ENCODE assay signal across 8 cellular contexts in the genomic region with DNA sequence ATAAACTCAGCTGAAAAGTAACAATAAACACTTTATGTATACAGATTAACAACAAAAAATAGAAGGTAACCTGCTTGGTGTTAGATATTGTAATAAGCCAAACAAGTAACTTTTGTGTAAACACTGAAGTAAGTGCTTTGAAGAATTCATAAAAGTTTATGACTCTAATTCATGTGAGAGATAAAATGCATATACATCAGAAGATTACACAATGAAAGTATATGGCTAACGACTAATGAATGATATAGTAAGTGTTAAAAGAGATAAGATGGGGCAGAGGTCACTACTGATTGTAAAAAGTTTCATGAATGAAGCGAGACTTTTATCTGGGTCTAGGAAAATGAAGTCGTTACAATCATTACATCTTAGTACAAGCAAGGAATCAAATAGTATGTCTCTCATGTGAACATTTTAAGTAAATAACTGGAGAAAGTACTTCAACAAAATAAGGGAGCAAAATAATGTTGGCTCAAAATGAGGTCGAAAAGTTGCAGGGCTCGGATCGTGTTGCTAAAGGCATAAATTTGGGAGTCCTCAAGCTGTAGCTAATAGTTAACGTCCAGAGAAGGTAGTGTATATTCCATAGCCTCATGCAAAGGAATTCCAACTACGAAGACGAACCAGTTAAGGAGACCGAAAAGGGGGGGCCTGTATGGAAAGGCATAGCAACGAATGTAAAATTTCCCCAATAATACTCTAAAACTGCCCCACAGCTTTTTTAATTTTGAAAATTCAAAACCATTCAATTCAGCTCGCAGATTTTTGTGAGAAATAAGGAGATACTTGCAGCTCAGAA. TPM values are rescaled to one million over a fixed set of nuclear protein-coding genes. Genes with fewer than 3 reads are reported as not detected.
A peak's percentile ranks its signal among the peaks of the same experiment; 100 is the strongest.
DNase-seq lines count a peak whose midpoint lies in the region; ATAC-seq and TF ChIP-seq lines count a peak whose summit lies in the region.

No MANE protein-coding gene starts in this region.

- no peak for DNase-seq in activated T-cell treated with anti-CD3 and anti-CD28 coated beads, Interleukin-2, amount 50 U/mL, for 4 hours
- no peak for DNase-seq in activated T-cell treated with anti-CD3 and anti-CD28 coated beads for 4 hours
- DNase-seq in activated naive CD4-positive, alpha-beta T cell treated with anti-CD3 and anti-CD28 coated beads, Interleukin-2, amount 50 U/mL, for 72 hours (ENCODE audit: low spot score in 2 of 2) = no peak
- DNase-seq in immature natural killer cell = no peak
- DNase-seq in stomach = no peak
- DNase-seq in amniotic stem cell (lab: John Stamatoyannopoulos, UW) = no peak
- no peak for DNase-seq in SHP77 (lab: John Stamatoyannopoulos, UW)
- no peak for DNase-seq in NCI-H1105 (lab: John Stamatoyannopoulos, UW)

- peaks cover 3 to 18% (median 13%) of the 10 kb centered on the region in 4 donors for H3K36me3 ChIP-seq in stomach

- H3K9me3 Mint-ChIP-seq in activated T-cell treated with anti-CD3 and anti-CD28 coated beads, Interleukin-2, amount 50 U/mL, for 4 hours = no peaks in the 10 kb centered on the region
- no peaks in the 10 kb centered on the region for H3K9me3 Mint-ChIP-seq in activated naive CD4-positive, alpha-beta T cell treated with anti-CD3 and anti-CD28 coated beads, Interleukin-2, amount 50 U/mL, for 72 hours
- no peaks in the 10 kb centered on the region for H3K9me3 Mint-ChIP-seq in immature natural killer cell

- peak overlapping the region; percentile 91 for H3K4me3 Mint-ChIP-seq in activated T-cell treated with anti-CD3 and anti-CD28 coated beads, Interleukin-2, amount 50 U/mL, for 4 hours
- peak overlapping the region; percentile 90 to 99 (median 95) for H3K4me3 Mint-ChIP-seq in immature natural killer cell

- H3K36me3 Mint-ChIP-seq in activated T-cell treated with anti-CD3 and anti-CD28 coated beads, Interleukin-2, amount 50 U/mL, for 4 hours (ENCODE audit: insufficient read depth) = peaks cover 8% of the 10 kb centered on the region
- H3K36me3 Mint-ChIP-seq in activated naive CD4-positive, alpha-beta T cell treated with anti-CD3 and anti-CD28 coated beads, Interleukin-2, amount 50 U/mL, for 72 hours = peaks cover 28 to 39% of the 10 kb centered on the region in 2 donors
- H3K36me3 Mint-ChIP-seq in immature natural killer cell = peaks cover 0 to 10% (median 5%) of the 10 kb centered on the region in 3 donors

- H3K4me1 ChIP-seq in stomach = peaks cover 9 to 42% (median 18%) of the 10 kb centered on the region in 4 donors

- H3K27me3 Mint-ChIP-seq in activated T-cell treated with anti-CD3 and anti-CD28 coated beads, Interleukin-2, amount 50 U/mL, for 4 hours (ENCODE audit: low read depth) = no peaks in the 10 kb centered on the region
- H3K27me3 Mint-ChIP-seq in immature natural killer cell (ENCODE audit: low read depth in 3 of 3) = peaks cover 0 to 9% (median 3%) of the 10 kb centered on the region in 3 donors

- 6 to 15% (median 9%) methylated on average over 12 of the region's 12 CpGs for whole genome bisulfite sequencing in stomach, 5 donors

- intact Hi-C loops in stomach (cut with DNase I; ENCODE audit: low total_unique reads) = no loop called here

- H3K4me3 ChIP-seq in stomach = peak overlapping the region; percentile 68 to 93 (median 88)

- peak overlapping the region in 4 of 5 donors; percentile 89 to 99 (median 98) for H3K27ac ChIP-seq in stomach

- TF ChIP-seq POLR2A in stomach (IDR thresholded peaks at IDR 0.05) = no peak

- peak overlapping the region; percentile 93 to 99 for H3K27ac Mint-ChIP-seq in activated naive CD4-positive, alpha-beta T cell treated with anti-CD3 and anti-CD28 coated beads, Interleukin-2, amount 50 U/mL, for 72 hours
- H3K27ac Mint-ChIP-seq in immature natural killer cell = peak overlapping the region; percentile 90 to 97 (median 94)

- TF ChIP-seq EP300 in stomach (IDR thresholded peaks at IDR 0.05) = no peak

- TF ChIP-seq CTCF in stomach (IDR thresholded peaks at IDR 0.05) = no peak

- no peaks in the 10 kb centered on the region for H3K27me3 ChIP-seq in stomach

- peaks cover 20% of the 10 kb centered on the region for H3K4me1 Mint-ChIP-seq in activated T-cell treated with anti-CD3 and anti-CD28 coated beads, Interleukin-2, amount 50 U/mL, for 4 hours (ENCODE audit: low read depth)
- H3K4me1 Mint-ChIP-seq in immature natural killer cell = peaks cover 19 to 23% of the 10 kb centered on the region in 2 donors

- no peak for ATAC-seq in activated T-cell treated with anti-CD3 and anti-CD28 coated beads, Interleukin-2, amount 50 U/mL, for 4 hours
- ATAC-seq in activated naive CD4-positive, alpha-beta T cell treated with anti-CD3 and anti-CD28 coated beads, Interleukin-2, amount 50 U/mL, for 72 hours = no peak

- H3K9me3 ChIP-seq in stomach = no peaks in the 10 kb centered on the region

RNA-seq across cellular contexts. Expression of gene DUT, which starts 1.0 kb away (rescaled TPM):
- 100 to 1,000 TPM; 194 to 248 (median 214) TPM for total RNA-seq in activated T-cell treated with anti-CD3 and anti-CD28 coated beads, Interleukin-2, amount 50 U/mL, for 4 hours
- 100 to 1,000 TPM; 314 to 423 TPM for total RNA-seq in activated naive CD4-positive, alpha-beta T cell treated with anti-CD3 and anti-CD28 coated beads, Interleukin-2, amount 50 U/mL, for 72 hours
- polyA plus RNA-seq in immature natural killer cell (100 to 1,000 TPM in 1 of 3 donors, 10 to 100 TPM in 2; 84.0 to 125 (median 89.7) TPM), stomach (10 to 100 TPM; 62.8 to 90.1 (median 76.4) TPM)
- 100 to 1,000 TPM in 2 of 5 donors, 10 to 100 TPM in 2, 1 to 10 TPM in 1; 7.6 to 207 (median 27.5) TPM for total RNA-seq in stomach
